In genomic region chr12:38639625-38640024, GRCh38 we compare ENCODE assay signal across 17 cellular contexts.
DNase-seq lines count a peak whose midpoint lies in the region; ATAC-seq and TF ChIP-seq lines count a peak whose summit lies in the region.
"Had no signal": no experiment of that assay in that cellular context is flagged by ENCODE, and none has a peak within 500 bp of the region (broad histone marks: within the 10 kb centered on the region; RNA-seq: fewer than 3 reads in every experiment).

No MANE protein-coding gene starts in this region.

- H3K4me1 ChIP-seq in breast epithelium: no peaks in the 10 kb centered on the region
- H3K4me1 ChIP-seq in trophoblast cell (ENCODE audit: control insufficient read depth in 1 of 2, insufficient read depth in 2 of 2, low read length in 2 of 2): no peaks in the 10 kb centered on the region
- H3K4me1 ChIP-seq: BLaER1 had no signal

- no peaks in the 10 kb centered on the region for H3K79me2 ChIP-seq in trophoblast cell (ENCODE audit: control insufficient read depth, insufficient read depth, low read length, poor library complexity)

- H2BK12ac ChIP-seq in trophoblast cell (ENCODE audit: low read length): no peak overlapping the region

- no peak overlapping the region for H4K91ac ChIP-seq in trophoblast cell (ENCODE audit: low read depth, low read length)

- POLR2A ChIA-PET in MCF 10A (lab: Yijun Ruan, JAX): no interaction called here

- no peak overlapping the region for H3K14ac ChIP-seq in trophoblast cell (ENCODE audit: low read length)

- H3K36me3 ChIP-seq in breast epithelium: no peaks in the 10 kb centered on the region
- H3K36me3 ChIP-seq in trophoblast cell (ENCODE audit: control insufficient read depth in 1 of 2, insufficient read depth in 2 of 2, low read length in 2 of 2): no peaks in the 10 kb centered on the region
- H3K36me3 ChIP-seq: BLaER1 had no signal

- no peak overlapping the region for H3K9ac ChIP-seq in trophoblast cell (ENCODE audit: low read length)
- H3K9ac ChIP-seq: BLaER1 had no signal

- no peak for TF ChIP-seq CTCF in MCF 10A (IDR thresholded peaks at IDR 0.05; ENCODE audit: unreplicated experiment)
- no peak for TF ChIP-seq CTCF in breast epithelium (IDR thresholded peaks at IDR 0.05)

- H3K4me1 Mint-ChIP-seq in MCF 10A (ENCODE audit: insufficient read depth, unreplicated experiment): no peaks in the 10 kb centered on the region
- H3K4me1 Mint-ChIP-seq: B cell; CD8-positive, alpha-beta memory T cell; GM23338 had no signal

- H3K27ac ChIP-seq in breast epithelium (no peak overlapping the region), trophoblast cell (ENCODE audit: low read depth, low read length) (no peak overlapping the region)
- H3K27ac ChIP-seq: 22Rv1, BLaER1 had no signal

- no peak for TF ChIP-seq POLR2A in breast epithelium (IDR thresholded peaks at IDR 0.05)

- H3K79me1 ChIP-seq in trophoblast cell (ENCODE audit: low read length): no peaks in the 10 kb centered on the region

- H3K4me3 Mint-ChIP-seq in MCF 10A (ENCODE audit: unreplicated experiment): no peak overlapping the region
- H3K4me3 Mint-ChIP-seq: B cell; CD14-positive monocyte; CD4-positive, alpha-beta T cell; CD8-positive, alpha-beta memory T cell; GM23338; H9 had no signal

- no peak overlapping the region for H4K12ac ChIP-seq in trophoblast cell (ENCODE audit: low read depth, low read length)

- H3K27me3 Mint-ChIP-seq in MCF 10A (ENCODE audit: insufficient read depth, unreplicated experiment): no peaks in the 10 kb centered on the region
- H3K27me3 Mint-ChIP-seq: B cell; CD4-positive, alpha-beta T cell; CD8-positive, alpha-beta memory T cell had no signal

- no peak overlapping the region for H3K4me3 ChIP-seq in breast epithelium
- no peak overlapping the region for H3K4me3 ChIP-seq in trophoblast cell (ENCODE audit: low read depth, low read length)
- H3K4me3 ChIP-seq: BLaER1, GM23338 had no signal

- H3K23ac ChIP-seq in trophoblast cell (ENCODE audit: low read length): no peak overlapping the region

- H2BK5ac ChIP-seq in trophoblast cell (ENCODE audit: low read depth, low read length, poor library complexity): no peak overlapping the region

- no peaks in the 10 kb centered on the region for H3K9me3 Mint-ChIP-seq in MCF 10A (ENCODE audit: unreplicated experiment)

- H2AK5ac ChIP-seq in trophoblast cell (ENCODE audit: low read length): no peak overlapping the region

- no peak for ATAC-seq in GM21390 (IDR thresholded peaks at IDR 0.05; ENCODE audit: unreplicated experiment)
- ATAC-seq: GM23338, HCT116 had no signal

- DNase-seq in MCF 10A (ENCODE audit: unreplicated experiment) (peak; percentile 12), breast epithelium (ENCODE audit: low spot score in 2 of 2) (no peak), RPMI7951 (ENCODE audit: low read depth) (peak; percentile 30), trophoblast cell (peak; percentile 24 to 55), NK-92 (lab: John Stamatoyannopoulos, UW; ENCODE audit: unreplicated experiment) (no peak)
- DNase-seq: CD4-positive, alpha-beta T cell; CD8-positive, alpha-beta memory T cell; DMS 273 treated with DMSO at 0.1 percent for 48 hours; DMS79; H9 had no signal

- H3K27me3 ChIP-seq in breast epithelium: no peaks in the 10 kb centered on the region
- no peaks in the 10 kb centered on the region for H3K27me3 ChIP-seq in trophoblast cell (ENCODE audit: insufficient read depth, low read length)
- H3K27me3 ChIP-seq: BLaER1 had no signal

- no peak overlapping the region for H4K8ac ChIP-seq in trophoblast cell (ENCODE audit: low read depth, low read length)

- no peak overlapping the region for H3K4me2 ChIP-seq in trophoblast cell (ENCODE audit: low read length)
- H3K4me2 ChIP-seq: BLaER1, GM23338 had no signal

- WGBS in trophoblast cell (ENCODE audit: extremely low coverage, insufficient coverage, insufficient read length): no CpG with 5 or more reads among the region's 7 CpGs

- no TSS peak for BruUV-seq in MCF 10A (replicated peaks; lab: Mats Ljungman, UMichigan)

- no peak overlapping the region for H3K27ac Mint-ChIP-seq in MCF 10A (ENCODE audit: low read depth, unreplicated experiment)
- H3K27ac Mint-ChIP-seq: B cell; CD4-positive, alpha-beta T cell; CD8-positive, alpha-beta memory T cell; GM23338; H9 had no signal

- H3K4ac ChIP-seq in trophoblast cell (ENCODE audit: low read depth, low read length): no peak overlapping the region

- H3K36me3 Mint-ChIP-seq in MCF 10A (ENCODE audit: insufficient read depth, unreplicated experiment): no peaks in the 10 kb centered on the region

- H3K18ac ChIP-seq in trophoblast cell (ENCODE audit: low read length): no peak overlapping the region

- H3K9me3 ChIP-seq in breast epithelium (no peaks in the 10 kb centered on the region), trophoblast cell (ENCODE audit: insufficient read depth, low read depth, low read length) (peaks cover 2% of the 10 kb centered on the region)

- no peak overlapping the region for H2AFZ ChIP-seq in trophoblast cell (ENCODE audit: insufficient read depth, low read length, poor library complexity)
- H2AFZ ChIP-seq: GM23338 had no signal

- CTCF ChIA-PET in MCF 10A (lab: Yijun Ruan, JAX): no interaction called here

- intact Hi-C loops in MCF 10A (cut with micrococcal nuclease) (no loop called here), breast epithelium (cut with DNase I; ENCODE audit: low total_unique reads) (no loop called here)

- no peak overlapping the region for H2BK120ac ChIP-seq in trophoblast cell (ENCODE audit: insufficient read depth, low read length, poor library complexity)

Comparison
In these comparisons a context has a peak if more than half of its experiments do, and no peak if none do; other contexts are left out.
1. DNase-seq: peak in MCF 10A (single experiment), RPMI7951 (single experiment) and trophoblast cell (2 of 2); none in breast epithelium (0 of 2) and NK-92 (single experiment).